20 cellular contexts compared by ENCODE assay signal in the genomic region with DNA sequence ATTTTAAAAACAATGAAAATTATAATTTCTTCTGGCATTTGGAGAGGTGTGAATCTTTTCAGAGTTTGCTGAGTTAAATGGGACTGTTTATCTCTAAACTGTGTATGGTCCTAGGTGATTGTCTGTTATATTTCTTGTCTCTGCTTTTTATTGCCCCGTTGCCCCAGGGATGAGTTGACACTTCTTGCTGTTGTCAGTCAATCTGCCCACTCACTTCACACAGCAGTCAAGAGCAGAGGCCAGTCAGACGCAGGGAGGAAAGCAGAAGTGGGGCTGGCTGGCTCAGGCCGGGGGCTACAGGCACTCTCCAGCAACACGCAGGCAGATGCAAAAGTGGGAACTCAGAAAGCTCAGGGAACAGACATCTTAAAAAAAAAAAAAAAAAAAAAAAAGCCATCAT.
DNase-seq lines count a peak whose midpoint lies in the region; FAIRE-seq and TF ChIP-seq lines count a peak whose summit lies in the region.
"Had no signal": no experiment of that assay in that cellular context is flagged by ENCODE, and none has a peak within 500 bp of the region (broad histone marks: within the 10 kb centered on the region; RNA-seq: fewer than 3 reads in every experiment).

No MANE protein-coding gene starts in this region.

- no peak overlapping the region for H3K18ac ChIP-seq in neuronal stem cell (ENCODE audit: low read length)

- H3K4me1 ChIP-seq in astrocyte (ENCODE audit: insufficient read depth, low read length) (no peaks in the 10 kb centered on the region), neuronal stem cell (ENCODE audit: control insufficient read depth in 2 of 2, insufficient read depth in 1 of 2, low read depth in 1 of 2, low read length in 2 of 2) (peaks cover 4 to 12% of the 10 kb centered on the region in 2 donors)
- H3K4me1 ChIP-seq: foreskin keratinocyte, parathyroid adenoma had no signal

- H3K27ac Mint-ChIP-seq in astrocyte (ENCODE audit: unreplicated experiment): peak overlapping the region; percentile 36
- H3K27ac Mint-ChIP-seq: activated CD8-positive, alpha-beta T cell treated with anti-CD3 and anti-CD28 coated beads, Interleukin-2, amount 10 ng/mL, durations not matched to agents 7 days and 5 days; activated naive CD8-positive, alpha-beta T cell treated with anti-CD3 and anti-CD28 coated beads for 36 hours; activated T-cell treated with anti-CD3 and anti-CD28 coated beads, Interleukin-2, amount 50 U/mL, for 72 hours had no signal

- H3K4ac ChIP-seq in neuronal stem cell (ENCODE audit: low read length): no peak overlapping the region

- H3K36me3 ChIP-seq in astrocyte (ENCODE audit: insufficient read depth, low read length): no peaks in the 10 kb centered on the region
- no peaks in the 10 kb centered on the region for H3K36me3 ChIP-seq in neuronal stem cell (replicated peaks in 1 of 2; ENCODE audit: control insufficient read depth in 2 of 2, insufficient read depth in 2 of 2, low read length in 2 of 2)

- no peaks in the 10 kb centered on the region for H4K20me1 ChIP-seq in astrocyte (ENCODE audit: insufficient read depth, low read length)

- H3K27me3 Mint-ChIP-seq in astrocyte (ENCODE audit: low read depth, unreplicated experiment): peaks cover 19% of the 10 kb centered on the region

- no peak overlapping the region for H3K9ac ChIP-seq in astrocyte (ENCODE audit: low read length)
- H3K9ac ChIP-seq in neuronal stem cell (ENCODE audit: low read depth, low read length, poor library complexity): no peak overlapping the region
- H3K9ac ChIP-seq: parathyroid adenoma had no signal

- H3K36me3 Mint-ChIP-seq in astrocyte (ENCODE audit: low read depth, unreplicated experiment): no peaks in the 10 kb centered on the region
- H3K36me3 Mint-ChIP-seq: activated naive CD8-positive, alpha-beta T cell treated with anti-CD3 and anti-CD28 coated beads for 36 hours had no signal

- H2AFZ ChIP-seq in astrocyte (ENCODE audit: low read depth, low read length) (no peak overlapping the region), neuronal stem cell (ENCODE audit: low read length) (peak overlapping the region; percentile 30)
- H2AFZ ChIP-seq: parathyroid adenoma had no signal

- H3K79me1 ChIP-seq in neuronal stem cell (ENCODE audit: low read depth, low read length): no peaks in the 10 kb centered on the region

- peaks cover 4% of the 10 kb centered on the region for H3K9me3 Mint-ChIP-seq in astrocyte (ENCODE audit: unreplicated experiment)
- H3K9me3 Mint-ChIP-seq: activated T-cell treated with anti-CD3 and anti-CD28 coated beads, Interleukin-2, amount 50 U/mL, for 72 hours had no signal

- H2BK120ac ChIP-seq in neuronal stem cell (ENCODE audit: low read depth, low read length): no peak overlapping the region

- FAIRE-seq in astrocyte (lab: Jason Lieb, UNC): no peak
- FAIRE-seq in HTR-8/SVneo (lab: Jason Lieb, UNC): no peak
- FAIRE-seq: GM18507, small intestine had no signal

- no peak overlapping the region for H3K27ac ChIP-seq in astrocyte (ENCODE audit: low read depth, low read length)
- no peak overlapping the region for H3K27ac ChIP-seq in neuronal stem cell (replicated peaks; ENCODE audit: low read length)
- H3K27ac ChIP-seq: foreskin keratinocyte, parathyroid adenoma, VCaP had no signal

- H2AK5ac ChIP-seq in neuronal stem cell (ENCODE audit: low read depth, low read length): no peak overlapping the region

- H2BK12ac ChIP-seq in neuronal stem cell (ENCODE audit: low read length): no peak overlapping the region

- TF ChIP-seq CTCF in astrocyte (IDR thresholded peaks at IDR 0.05; ENCODE audit: insufficient read depth, low read depth, low read length): no peak

- H4K8ac ChIP-seq in neuronal stem cell (ENCODE audit: low read depth, low read length): no peak overlapping the region

- no peak overlapping the region for H3K14ac ChIP-seq in neuronal stem cell (ENCODE audit: low read length)

- peaks cover 12% of the 10 kb centered on the region for H3K4me1 Mint-ChIP-seq in astrocyte (ENCODE audit: low read depth, unreplicated experiment)
- H3K4me1 Mint-ChIP-seq: activated naive CD8-positive, alpha-beta T cell treated with anti-CD3 and anti-CD28 coated beads for 36 hours had no signal

- peak; percentile 83 for DNase-seq in GDM1 (lab: John Stamatoyannopoulos, UW)
- DNase-seq in KG1 (lab: John Stamatoyannopoulos, UW): peak; percentile 49
- DNase-seq in astrocyte (ENCODE audit: low read depth): no peak
- DNase-seq in neuronal stem cell (ENCODE audit: low spot score): no peak
- DNase-seq in DMS53 treated with DMSO at 0.1 percent for 48 hours (lab: John Stamatoyannopoulos, UW; ENCODE audit: unreplicated experiment): no peak
- DNase-seq in EL: no peak
- DNase-seq in germinal center (ENCODE audit: low spot score): no peak
- DNase-seq in HTR-8/SVneo (ENCODE audit: insufficient read length, low spot score): no peak
- DNase-seq: activated CD8-positive, alpha-beta T cell treated with anti-CD3 and anti-CD28 coated beads, Interleukin-2, amount 10 ng/mL, durations not matched to agents 7 days and 5 days; activated naive CD8-positive, alpha-beta T cell treated with anti-CD3 and anti-CD28 coated beads for 36 hours; activated T-cell treated with anti-CD3 and anti-CD28 coated beads, Interleukin-2, amount 50 U/mL, for 72 hours; foreskin keratinocyte; left ventricle myocardium superior; NCI-H2081 treated with DMSO at 0.1 percent for 48 hours; NCI-H774; small intestine had no signal

- H3K4me2 ChIP-seq in astrocyte (ENCODE audit: low read length): no peak overlapping the region
- no peak overlapping the region for H3K4me2 ChIP-seq in neuronal stem cell (ENCODE audit: insufficient read depth, low read length, poor library complexity, severe bottlenecking)

- H4K91ac ChIP-seq in neuronal stem cell (ENCODE audit: low read depth, low read length, poor library complexity): no peak overlapping the region

- H3K27me3 ChIP-seq in astrocyte (ENCODE audit: insufficient read depth, low read length): no peaks in the 10 kb centered on the region
- H3K27me3 ChIP-seq in neuronal stem cell (ENCODE audit: control insufficient read depth in 3 of 3, insufficient read depth in 3 of 3, low read depth in 1 of 3, low read length in 3 of 3): no peaks in the 10 kb centered on the region

- no peaks in the 10 kb centered on the region for H3K79me2 ChIP-seq in astrocyte (ENCODE audit: insufficient read depth, low read length)
- H3K79me2 ChIP-seq: parathyroid adenoma had no signal

- no peak overlapping the region for H2BK5ac ChIP-seq in neuronal stem cell (ENCODE audit: low read length)

- H3K4me3 ChIP-seq in astrocyte (ENCODE audit: insufficient read depth, low read depth, low read length): no peak overlapping the region
- no peak overlapping the region for H3K4me3 ChIP-seq in neuronal stem cell (ENCODE audit: low read length in 2 of 2)

- no peak overlapping the region for H3K4me3 Mint-ChIP-seq in astrocyte (ENCODE audit: unreplicated experiment)
- H3K4me3 Mint-ChIP-seq: activated CD8-positive, alpha-beta T cell treated with anti-CD3 and anti-CD28 coated beads, Interleukin-2, amount 10 ng/mL, durations not matched to agents 7 days and 5 days; activated naive CD8-positive, alpha-beta T cell treated with anti-CD3 and anti-CD28 coated beads for 36 hours; activated T-cell treated with anti-CD3 and anti-CD28 coated beads, Interleukin-2, amount 50 U/mL, for 72 hours; brain had no signal

- H3K9me3 ChIP-seq in astrocyte (ENCODE audit: insufficient read depth, low read depth, low read length) (no peaks in the 10 kb centered on the region), neuronal stem cell (replicated peaks in 1 of 2; ENCODE audit: control insufficient read depth in 2 of 2, insufficient read depth in 1 of 2, low read depth in 1 of 2, low read length in 2 of 2) (peaks cover 2 to 18% of the 10 kb centered on the region in 2 donors)

- WGBS in neuronal stem cell (ENCODE audit: extremely low coverage in 2 of 2, insufficient read length in 2 of 2, insufficient replicate concordance in 1 of 2), 2 donors: no CpG with 5 or more reads among the region's 4 CpGs

- no peak overlapping the region for H3K23ac ChIP-seq in neuronal stem cell (ENCODE audit: low read depth, low read length, poor library complexity)

- no peak overlapping the region for H2BK15ac ChIP-seq in neuronal stem cell (ENCODE audit: low read length)

Comparison
In these comparisons a context has a peak if more than half of its experiments do, and no peak if none do; other contexts are left out.
1. DNase-seq: peak in GDM1 (single experiment) and KG1 (single experiment); none in astrocyte (single experiment), neuronal stem cell (single experiment), DMS53 treated with DMSO at 0.1 percent for 48 hours (single experiment), EL (single experiment), germinal center (single experiment) and HTR-8/SVneo (single experiment).